ENCODE assay signal across 8 cellular contexts in genomic region chr12:117188961-117189724, GRCh38. TPM values are rescaled to one million over a fixed set of nuclear protein-coding genes. Genes with fewer than 3 reads are reported as not detected.
DNase-seq lines count a peak whose midpoint lies in the region; ATAC-seq, FAIRE-seq and TF ChIP-seq lines count a peak whose summit lies in the region.

No MANE protein-coding gene starts in this region.

- peak overlapping the region; percentile 2; the same call in 1 of the 2 replicates for H2AFZ ChIP-seq in GM12878 (ENCODE audit: control insufficient read depth, low read depth, low read length)

- intact Hi-C loops in GM12878 (cut with micrococcal nuclease; ENCODE audit: unreplicated experiment) = no loop called here
- intact Hi-C loops in sciatic nerve (cut with DNase I) = no loop called here

- BruUV-seq in GM12878 (replicated peaks; lab: Mats Ljungman, UMichigan) = no TSS peak

- no peaks in the 10 kb centered on the region for H3K27me3 ChIP-seq in GM12878 (replicated peaks in 1 of 2; ENCODE audit: control insufficient read depth in 2 of 2, insufficient read depth in 2 of 2, low read length in 1 of 2)

- FAIRE-seq in GM12878 (lab: Jason Lieb, UNC) (no peak), GM12892 (lab: Jason Lieb, UNC) (no peak)

- TF ChIP-seq EP300 in GM12878 (IDR thresholded peaks at IDR 0.05; ENCODE audit: borderline replicate concordance in 1 of 2, control insufficient read depth in 1 of 2, low read depth in 2 of 2, low read length in 2 of 2) = no peak

- H3K9me3 ChIP-seq in GM12878 (replicated peaks; ENCODE audit: control insufficient read depth, insufficient read depth, low read length) = no peaks in the 10 kb centered on the region; the same call in 2 of the 3 replicates
- no peaks in the 10 kb centered on the region for H3K9me3 ChIP-seq in iPS-18c (ENCODE audit: control insufficient read depth, insufficient read depth, low read length)

- peaks cover 0 to 5% of the 10 kb centered on the region in 2 experiments; a peak in 1 of 4 replicates for H3K36me3 ChIP-seq in GM12878 (ENCODE audit: control insufficient read depth in 2 of 2, insufficient read depth in 2 of 2, low read length in 1 of 2)

- H3K4me2 ChIP-seq in GM12878 (ENCODE audit: control insufficient read depth, insufficient read depth) = peak overlapping the region; percentile 89

- H3K4me1 ChIP-seq in GM12878 (ENCODE audit: control insufficient read depth, insufficient read depth, low read length) = no peaks in the 10 kb centered on the region; the same call in 1 of the 2 replicates

- DNase-seq in AG09309 (ENCODE audit: low read depth) (peak; percentile 24), GM12878 (ENCODE audit: low read depth, low spot score) (no peak), sciatic nerve (ENCODE audit: low spot score) (no peak), NCI-H524 treated with DMSO at 0.1 percent for 48 hours (lab: John Stamatoyannopoulos, UW) (no peak), GM12892 (ENCODE audit: insufficient read length) (no peak)
- DNase-seq in stimulated activated CD4-positive, alpha-beta T cell treated with anti-CD3 and anti-CD28 coated beads, Interleukin-2, amount 100 ng/mL, for 48 hours = no peak

- in situ Hi-C loops in GM12878 (cut with MboI) = loop anchor here (25.0 kb wide), 1 partner anchor 1198 kb away; the partner anchor contains the start of gene SUDS3

- peaks cover 18% of the 10 kb centered on the region for H3K79me2 ChIP-seq in GM12878 (ENCODE audit: control insufficient read depth, insufficient read depth, low read length)

- no peak for TF ChIP-seq POLR2A in GM12878 (IDR thresholded peaks at IDR 0.05; ENCODE audit: low read depth, low read length)
- TF ChIP-seq POLR2A in GM12892 (IDR thresholded peaks at IDR 0.05; ENCODE audit: low read depth, low read length) = no peak

- ATAC-seq in HG03025 (IDR thresholded peaks at IDR 0.05; ENCODE audit: low FRiP score, unreplicated experiment) (peak; percentile 2), GM12878 (no peak), sciatic nerve (peak; percentile 59)

- no peaks in the 10 kb centered on the region for H4K20me1 ChIP-seq in GM12878 (ENCODE audit: control insufficient read depth, insufficient read depth)

- POLR2A ChIA-PET in GM12878 (lab: Charles Lee) = interaction anchor here (0.7 kb wide), 1 partner anchor 14 kb away, joined by 3 read pairs; no protein-coding TSS in a partner anchor

- SMC1A ChIA-PET in GM12878 (lab: Charles Lee; ENCODE audit: uncharacterized antibody, unreplicated experiment) = no interaction called here

- CTCF ChIA-PET in GM12878 (lab: Yijun Ruan, JAX) = no interaction called here

- no peak for TF ChIP-seq CTCF in AG09309 (IDR thresholded peaks at IDR 0.05; ENCODE audit: control insufficient read depth, insufficient read depth, low read depth, low read length, missing control alignments)
- TF ChIP-seq CTCF in GM12878 (IDR thresholded peaks at IDR 0.05 in 2 of 3, conservative IDR thresholded peaks at IDR 0.05 in 1 of 3; ENCODE audit: control insufficient read depth in 2 of 3, extremely low read depth in 1 of 3, insufficient read depth in 1 of 3, low read depth in 3 of 3, low read length in 3 of 3) = 0 out of 6 replicates have a peak, but pooled peaks of 1 of the 3 experiments have one; percentile 2

- WGBS in GM12878 (ENCODE audit: insufficient coverage, insufficient replicate concordance, low lambda C conversion rate, missing lambda C conversion rate) = 61% methylated on average over 25 of the region's 25 CpGs

- peak overlapping the region; percentile 14; the same call in 1 of the 2 replicates for H3K27ac ChIP-seq in GM12878 (ENCODE audit: control insufficient read depth, insufficient read depth)

- no peak for TF ChIP-seq RAD21 in GM12878 (IDR thresholded peaks at IDR 0.05; ENCODE audit: insufficient read depth, low read depth, low read length)

- H3K4me3 ChIP-seq in AG09309 (ENCODE audit: control insufficient read depth, low read depth, low read length) = peak overlapping the region; percentile 88
- peak overlapping the region; percentile 84 for H3K4me3 ChIP-seq in GM12878
- H3K4me3 ChIP-seq in iPS-18c (ENCODE audit: insufficient read depth, low read depth, low read length) = peak overlapping the region; percentile 94

- H3K9ac ChIP-seq in GM12878 (ENCODE audit: control insufficient read depth, insufficient read depth, low read length) = peak overlapping the region; percentile 60

- RAD21 ChIA-PET in GM12878 (lab: Charles Lee; ENCODE audit: unreplicated experiment) = no interaction called here

TF ChIP-seq in GM12878, 131 proteins besides CTCF, POLR2A, EP300 and RAD21 (continues in another document):
- TF ChIP-seq MXI1 (IDR thresholded peaks at IDR 0.05; ENCODE audit: low read depth, low read length) (no peak), SMAD1 (IDR thresholded peaks at IDR 0.05; ENCODE audit: low read depth, partially characterized antibody) (no peak), HDGF (IDR thresholded peaks at IDR 0.05) (no peak), ATF2 (IDR thresholded peaks at IDR 0.05; ENCODE audit: low read length) (no peak), SREBF1 (IDR thresholded peaks at IDR 0.05; ENCODE audit: low read length) (no peak), NRF1 (conservative IDR thresholded peaks at IDR 0.05; ENCODE audit: low read depth, low read length) (no peak), IKZF2 (IDR thresholded peaks at IDR 0.05) (no peak)
- TF ChIP-seq, protein P1, sequence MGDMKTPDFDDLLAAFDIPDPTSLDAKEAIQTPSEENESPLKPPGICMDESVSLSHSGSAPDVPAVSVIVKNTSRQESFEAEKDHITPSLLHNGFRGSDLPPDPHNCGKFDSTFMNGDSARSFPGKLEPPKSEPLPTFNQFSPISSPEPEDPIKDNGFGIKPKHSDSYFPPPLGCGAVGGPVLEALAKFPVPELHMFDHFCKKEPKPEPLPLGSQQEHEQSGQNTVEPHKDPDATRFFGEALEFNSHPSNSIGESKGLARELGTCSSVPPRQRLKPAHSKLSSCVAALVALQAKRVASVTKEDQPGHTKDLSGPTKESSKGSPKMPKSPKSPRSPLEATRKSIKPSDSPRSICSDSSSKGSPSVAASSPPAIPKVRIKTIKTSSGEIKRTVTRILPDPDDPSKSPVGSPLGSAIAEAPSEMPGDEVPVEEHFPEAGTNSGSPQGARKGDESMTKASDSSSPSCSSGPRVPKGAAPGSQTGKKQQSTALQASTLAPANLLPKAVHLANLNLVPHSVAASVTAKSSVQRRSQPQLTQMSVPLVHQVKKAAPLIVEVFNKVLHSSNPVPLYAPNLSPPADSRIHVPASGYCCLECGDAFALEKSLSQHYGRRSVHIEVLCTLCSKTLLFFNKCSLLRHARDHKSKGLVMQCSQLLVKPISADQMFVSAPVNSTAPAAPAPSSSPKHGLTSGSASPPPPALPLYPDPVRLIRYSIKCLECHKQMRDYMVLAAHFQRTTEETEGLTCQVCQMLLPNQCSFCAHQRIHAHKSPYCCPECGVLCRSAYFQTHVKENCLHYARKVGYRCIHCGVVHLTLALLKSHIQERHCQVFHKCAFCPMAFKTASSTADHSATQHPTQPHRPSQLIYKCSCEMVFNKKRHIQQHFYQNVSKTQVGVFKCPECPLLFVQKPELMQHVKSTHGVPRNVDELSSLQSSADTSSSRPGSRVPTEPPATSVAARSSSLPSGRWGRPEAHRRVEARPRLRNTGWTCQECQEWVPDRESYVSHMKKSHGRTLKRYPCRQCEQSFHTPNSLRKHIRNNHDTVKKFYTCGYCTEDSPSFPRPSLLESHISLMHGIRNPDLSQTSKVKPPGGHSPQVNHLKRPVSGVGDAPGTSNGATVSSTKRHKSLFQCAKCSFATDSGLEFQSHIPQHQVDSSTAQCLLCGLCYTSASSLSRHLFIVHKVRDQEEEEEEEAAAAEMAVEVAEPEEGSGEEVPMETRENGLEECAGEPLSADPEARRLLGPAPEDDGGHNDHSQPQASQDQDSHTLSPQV (IDR thresholded peaks at IDR 0.05) = no peak

RNA-seq across cellular contexts. Expression of gene FBXO21, which starts 1.1 kb away (rescaled TPM):
- 52.2 and 59.4 TPM in 2 replicates for total RNA-seq in GM12878 (2013; cell fraction: nucleolus; rRNA removed)
- total RNA-seq in GM12878 (2014; rRNA removed) (20.1 and 32.6 TPM in 2 replicates), GM12878 (2014; rRNA removed; fragmentation: Illumina TruSeq; extraction: Trizol) (11.9 and 12.7 TPM in 2 replicates), GM12878 (2021) (21.8 and 25.1 TPM in 2 replicates), sciatic nerve (42.9 TPM)
- 6.0 TPM for polyA plus RNA-seq in GM12878 (2011; ENCODE audit: low read depth)
- polyA plus RNA-seq in GM12878 (2011; rRNA removed) (15.7 and 16.0 TPM in 2 replicates), GM12878 (2014; fragmentation: Illumina TruSeq; extraction: Trizol) (11.5 and 15.4 TPM in 2 replicates), GM12878 (2014; fragmentation: Nextera tagmentation; extraction: Ambion mirVana) (1 to 10 TPM; 5.5 to 9.4 TPM), GM12878 (2014; rRNA removed) (26.4 TPM in 2 replicates), GM12878 (2016; fragmentation: Nextera tagmentation; extraction: Ambion mirVana) (10 to 100 TPM; 24.0 to 25.6 TPM)
- 42.9 and 46.3 TPM in 2 replicates for polyA plus RNA-seq in GM12878 (2011; cell fraction: cytosol; rRNA removed)
- polyA plus RNA-seq in GM12878 (2011; cell fraction: nucleus; rRNA removed) = 26.8 and 45.0 TPM in 2 replicates
- 10.2 and 11.6 TPM in 2 replicates for polyA plus RNA-seq in GM12878 (2012)
- polyA minus RNA-seq in GM12878 (2011; rRNA and poly(A)+ RNA removed) = 23.8 and 30.2 TPM in 2 replicates
- 15.1 and 17.0 TPM in 2 replicates for polyA minus RNA-seq in GM12878 (2011; cell fraction: cytosol; rRNA and poly(A)+ RNA removed)
- polyA minus RNA-seq in GM12878 (2011; cell fraction: nucleus; rRNA and poly(A)+ RNA removed) = 14.1 and 27.7 TPM in 2 replicates
- polyA plus RNA-seq in GM12892 (2012; ENCODE audit: missing spikeins) = 10.5 TPM
